ENCODE assay signal across 25 cellular contexts in the genomic region with DNA sequence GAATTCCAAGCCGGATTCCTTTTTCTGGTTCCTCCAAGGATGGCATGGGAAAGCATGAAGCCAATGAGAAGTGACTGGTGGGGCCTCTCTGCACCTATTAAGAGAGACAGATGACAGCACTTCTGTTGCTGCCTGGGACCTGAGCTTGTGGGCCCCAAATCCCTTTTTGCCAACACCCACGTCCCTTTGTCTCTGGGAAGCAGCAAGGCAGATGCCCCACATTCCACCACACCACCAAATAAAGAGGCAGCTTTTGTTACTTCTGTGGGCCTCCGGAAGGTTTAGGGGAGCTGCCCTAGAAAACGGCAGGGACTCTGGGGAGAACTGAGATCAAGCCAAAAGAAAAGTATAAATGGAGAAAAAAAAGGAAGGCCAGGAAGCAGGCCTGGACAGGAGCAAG. TPM values are rescaled to one million over a fixed set of nuclear protein-coding genes. Genes with fewer than 3 reads are reported as not detected.
DNase-seq lines count a peak whose midpoint lies in the region; ATAC-seq, FAIRE-seq and TF ChIP-seq lines count a peak whose summit lies in the region.
"Had no signal": no experiment of that assay in that cellular context is flagged by ENCODE, and none has a peak within 500 bp of the region (broad histone marks: within the 10 kb centered on the region; RNA-seq: fewer than 3 reads in every experiment).

No MANE protein-coding gene starts in this region.

- H3K9me3 ChIP-seq in astrocyte (ENCODE audit: insufficient read depth, low read depth, low read length) (no peaks in the 10 kb centered on the region), iPS-20b (ENCODE audit: insufficient read depth, low read depth, low read length) (no peaks in the 10 kb centered on the region), neural progenitor cell (ENCODE audit: low read depth) (no peaks in the 10 kb centered on the region), OCI-LY7 (ENCODE audit: low read length) (no peaks in the 10 kb centered on the region), mammary epithelial cell (replicated peaks; ENCODE audit: insufficient read depth, low read length) (no peaks in the 10 kb centered on the region)
- H3K9me3 ChIP-seq: Peyer's patch had no signal

- no peaks in the 10 kb centered on the region for H3K9me2 ChIP-seq in OCI-LY7 (ENCODE audit: insufficient read depth, low read length)

- no peaks in the 10 kb centered on the region for H4K20me1 ChIP-seq in astrocyte (ENCODE audit: insufficient read depth, low read length)
- H4K20me1 ChIP-seq in neural progenitor cell (ENCODE audit: low read depth), result no peaks in the 10 kb centered on the region
- no peaks in the 10 kb centered on the region for H4K20me1 ChIP-seq in OCI-LY7 (ENCODE audit: insufficient read depth, low read length)
- H4K20me1 ChIP-seq in mammary epithelial cell (ENCODE audit: insufficient read depth, low read length), result no peaks in the 10 kb centered on the region

- H3F3A ChIP-seq in neural progenitor cell (ENCODE audit: low read depth), result peaks cover 50% of the 10 kb centered on the region

- peaks cover 8% of the 10 kb centered on the region; the same call in 1 of the 2 replicates for H3K27me3 ChIP-seq in H7 (ENCODE audit: control insufficient read depth, insufficient read depth, low read length)
- H3K27me3 ChIP-seq in astrocyte (ENCODE audit: insufficient read depth, low read length), result no peaks in the 10 kb centered on the region
- H3K27me3 ChIP-seq in iPS-20b (ENCODE audit: insufficient read depth, low read length), result peaks cover 10% of the 10 kb centered on the region; the same call in 1 of the 2 replicates
- H3K27me3 ChIP-seq in neural progenitor cell, result no peaks in the 10 kb centered on the region
- H3K27me3 ChIP-seq in mammary epithelial cell (ENCODE audit: insufficient read depth, low read length), result no peaks in the 10 kb centered on the region
- H3K27me3 ChIP-seq: Peyer's patch had no signal

- in situ Hi-C loops in mammary epithelial cell (cut with MboI; ENCODE audit: low sequenced_read_pairs in 2 of 2), result no loop called here

- H3K4me1 Mint-ChIP-seq in astrocyte (ENCODE audit: low read depth, unreplicated experiment), result peaks cover 14% of the 10 kb centered on the region
- peaks cover 14% of the 10 kb centered on the region for H3K4me1 Mint-ChIP-seq in neural progenitor cell

- H3K4me2 ChIP-seq in astrocyte (ENCODE audit: low read length), result no peak overlapping the region
- peak overlapping the region; percentile 75 for H3K4me2 ChIP-seq in neural progenitor cell
- no peak overlapping the region for H3K4me2 ChIP-seq in OCI-LY7 (ENCODE audit: low read length)
- H3K4me2 ChIP-seq in mammary epithelial cell (ENCODE audit: insufficient read depth, low read depth, low read length), result no peak overlapping the region

- BruUV-seq in OCI-LY7 (replicated peaks; lab: Mats Ljungman, UMichigan), result no TSS peak
- no TSS peak for BruUV-seq in mammary epithelial cell (replicated peaks; lab: Mats Ljungman, UMichigan)

- peaks cover 12% of the 10 kb centered on the region for H3K4me1 ChIP-seq in astrocyte (ENCODE audit: insufficient read depth, low read length)
- peaks cover 15% of the 10 kb centered on the region for H3K4me1 ChIP-seq in iPS-20b (ENCODE audit: insufficient read depth, low read length)
- peaks cover 46% of the 10 kb centered on the region for H3K4me1 ChIP-seq in neural progenitor cell
- peaks cover 16% of the 10 kb centered on the region for H3K4me1 ChIP-seq in OCI-LY7 (ENCODE audit: insufficient read depth, low read length, poor library complexity, severe bottlenecking)
- H3K4me1 ChIP-seq in mammary epithelial cell (ENCODE audit: insufficient read depth, low read length), result peaks cover 10% of the 10 kb centered on the region

- H3K4me3 ChIP-seq in H7 (ENCODE audit: insufficient read depth, low read depth, low read length), result no peak overlapping the region
- H3K4me3 ChIP-seq in astrocyte (ENCODE audit: insufficient read depth, low read depth, low read length), result no peak overlapping the region
- no peak overlapping the region for H3K4me3 ChIP-seq in iPS-20b (ENCODE audit: low read length)
- H3K4me3 ChIP-seq in neural progenitor cell, result peak overlapping the region; percentile 27
- H3K4me3 ChIP-seq in OCI-LY7 (ENCODE audit: low read depth, low read length, poor library complexity, severe bottlenecking), result no peak overlapping the region
- no peak overlapping the region for H3K4me3 ChIP-seq in mammary epithelial cell (replicated peaks in 1 of 3; ENCODE audit: insufficient read depth in 1 of 3, low read depth in 2 of 3, low read length in 3 of 3)
- H3K4me3 ChIP-seq: Peyer's patch had no signal

- H3K9me3 Mint-ChIP-seq in astrocyte (ENCODE audit: unreplicated experiment) (peaks cover 3% of the 10 kb centered on the region), neural progenitor cell (no peaks in the 10 kb centered on the region)
- H3K9me3 Mint-ChIP-seq: IgD-negative memory B cell had no signal

- CTCF ChIA-PET in OCI-LY7 (lab: Charles Lee; ENCODE audit: unreplicated experiment) (no interaction called here), mammary epithelial cell (lab: Charles Lee; ENCODE audit: low non-redundant PET) (no interaction called here)

- H3K27ac ChIP-seq in astrocyte (ENCODE audit: low read depth, low read length) (no peak overlapping the region), iPS-20b (ENCODE audit: low read length) (no peak overlapping the region), neural progenitor cell (peak overlapping the region; percentile 94), OCI-LY7 (ENCODE audit: low read depth, low read length, poor library complexity, severe bottlenecking) (no peak overlapping the region), mammary epithelial cell (ENCODE audit: insufficient read depth, low read depth, low read length) (no peak overlapping the region)
- H3K27ac ChIP-seq: Peyer's patch had no signal

- dilution Hi-C loops in mammary epithelial cell (cut with HindIII; ENCODE audit: low sequenced_read_pairs), result no loop called here

- FAIRE-seq in astrocyte (lab: Jason Lieb, UNC), result no peak

- H2AFZ ChIP-seq in astrocyte (ENCODE audit: low read depth, low read length) (no peak overlapping the region), neural progenitor cell (replicated peaks) (no peak overlapping the region), OCI-LY7 (ENCODE audit: low read length) (no peak overlapping the region), mammary epithelial cell (ENCODE audit: low read depth, low read length) (no peak overlapping the region)

- H3K79me2 ChIP-seq in astrocyte (ENCODE audit: insufficient read depth, low read length) (no peaks in the 10 kb centered on the region), neural progenitor cell (ENCODE audit: low read depth) (peaks cover 21% of the 10 kb centered on the region), OCI-LY7 (ENCODE audit: insufficient read depth, low read depth, low read length) (no peaks in the 10 kb centered on the region), mammary epithelial cell (ENCODE audit: insufficient read depth, low read length) (no peaks in the 10 kb centered on the region)

- TF ChIP-seq CTCF in astrocyte (IDR thresholded peaks at IDR 0.05; ENCODE audit: insufficient read depth, low read depth, low read length), result no peak
- TF ChIP-seq CTCF in neural progenitor cell (IDR thresholded peaks at IDR 0.05), result no peak
- no peak for TF ChIP-seq CTCF in OCI-LY7 (conservative IDR thresholded peaks at IDR 0.05; ENCODE audit: low read length)
- TF ChIP-seq CTCF in mammary epithelial cell (conservative IDR thresholded peaks at IDR 0.05 in 1 of 2, IDR thresholded peaks at IDR 0.05 in 1 of 2; ENCODE audit: extremely low read depth in 1 of 2, insufficient read depth in 1 of 2, low read depth in 1 of 2, low read length in 2 of 2), result no peak

- H3K36me3 Mint-ChIP-seq in astrocyte (ENCODE audit: low read depth, unreplicated experiment) (peaks cover 23% of the 10 kb centered on the region), neural progenitor cell (peaks cover 27% of the 10 kb centered on the region)

- no peak for ATAC-seq in GM21723 (IDR thresholded peaks at IDR 0.05; ENCODE audit: unreplicated experiment)
- ATAC-seq: HCT116 had no signal

- intact Hi-C loops in OCI-LY7 (cut with micrococcal nuclease; ENCODE audit: unreplicated experiment), result no loop called here
- intact Hi-C loops in mammary epithelial cell (cut with micrococcal nuclease), result no loop called here

- DNase-seq in H7 (peak; percentile 45), astrocyte (ENCODE audit: low read depth) (no peak), neural progenitor cell (ENCODE audit: low spot score) (peak; percentile 77), GDM1 (lab: John Stamatoyannopoulos, UW) (no peak), OCI-LY7 (ENCODE audit: low spot score) (no peak), mammary epithelial cell (no peak)
- DNase-seq: 8988T, ACHN, Calu3, NCI-H1092, NCI-H1417 treated with DMSO at 0.1 percent for 48 hours, NCI-H1694 treated with DMSO at 0.1 percent for 48 hours, NCI-H2081, NCI-H2227 treated with DMSO at 0.1 percent for 48 hours, NCI-H526 treated with DMSO at 0.1 percent for 48 hours, OCI-M1, Peyer's patch, SHP77 treated with DMSO at 0.1 percent for 48 hours had no signal

- H3K4me3 Mint-ChIP-seq in astrocyte (ENCODE audit: unreplicated experiment), result no peak overlapping the region
- no peak overlapping the region for H3K4me3 Mint-ChIP-seq in neural progenitor cell
- H3K4me3 Mint-ChIP-seq: IgD-negative memory B cell had no signal

- H3K9ac ChIP-seq in astrocyte (ENCODE audit: low read length), result no peak overlapping the region
- H3K9ac ChIP-seq in iPS-20b (ENCODE audit: low read depth, low read length), result peak overlapping the region; percentile 37; the same call in 1 of the 2 replicates
- H3K9ac ChIP-seq in neural progenitor cell, result peak overlapping the region; percentile 18
- H3K9ac ChIP-seq in mammary epithelial cell (ENCODE audit: insufficient read depth, low read length), result no peak overlapping the region

- POLR2A ChIA-PET in OCI-LY7 (lab: Charles Lee), result no interaction called here

- H3K27me3 Mint-ChIP-seq in astrocyte (ENCODE audit: low read depth, unreplicated experiment) (peaks cover 3% of the 10 kb centered on the region), neural progenitor cell (ENCODE audit: insufficient read depth, low read depth) (peaks cover 4% of the 10 kb centered on the region)

- H3K27ac Mint-ChIP-seq in astrocyte (ENCODE audit: unreplicated experiment) (peak overlapping the region; percentile 26), neural progenitor cell (no peak overlapping the region)
- H3K27ac Mint-ChIP-seq: IgD-negative memory B cell had no signal

- H3K36me3 ChIP-seq in H7 (replicated peaks; ENCODE audit: control insufficient read depth, insufficient read depth, low read length) (peaks cover 4% of the 10 kb centered on the region), astrocyte (ENCODE audit: insufficient read depth, low read length) (no peaks in the 10 kb centered on the region), iPS-20b (ENCODE audit: insufficient read depth, low read depth, low read length) (peaks cover 40% of the 10 kb centered on the region), neural progenitor cell (peaks cover 17% of the 10 kb centered on the region), OCI-LY7 (ENCODE audit: insufficient read depth, low read length) (no peaks in the 10 kb centered on the region), mammary epithelial cell (ENCODE audit: insufficient read depth, low read length) (no peaks in the 10 kb centered on the region)
- H3K36me3 ChIP-seq: Peyer's patch had no signal

- WGBS in mammary epithelial cell (ENCODE audit: low coverage, missing lambda C conversion rate), result 33% methylated on average over 4 of the region's 4 CpGs

RNA-seq across cellular contexts. Expression of gene CCDC136, which starts 3.4 kb away (rescaled TPM):
- total RNA-seq in H7 (2014; rRNA removed; shearing (Covaris generic)), result 9.7 and 14.7 TPM in 2 replicates
- total RNA-seq in astrocyte (14.4 and 14.9 TPM in 2 replicates), neural progenitor cell (ENCODE audit: low replicate concordance) (93.6 and 115 TPM in 2 replicates), OCI-LY7 (2022) (33.5 and 38.7 TPM in 2 replicates), mammary epithelial cell (1 to 10 TPM; 1.5 to 7.8 TPM)
- 11.0 and 11.7 TPM in 2 replicates for total RNA-seq in OCI-LY7 (2014; rRNA removed; shearing (Covaris generic))
- 2.0 TPM for polyA plus RNA-seq in mammary epithelial cell
- polyA minus RNA-seq in mammary epithelial cell, result not detected

RNA-seq across cellular contexts. Expression of gene OPN1SW, which starts 19.5 kb away (rescaled TPM):
- not detected in 2 replicates for total RNA-seq in H7 (2014; rRNA removed; shearing (Covaris generic))
- total RNA-seq in astrocyte (not detected in 2 replicates), neural progenitor cell (ENCODE audit: low replicate concordance) (0.46 TPM in 1 of 2 replicates, not detected in the other), OCI-LY7 (2022) (not detected in 2 replicates), mammary epithelial cell (not detected)
- total RNA-seq in OCI-LY7 (2014; rRNA removed; shearing (Covaris generic)), result not detected in 2 replicates
- not detected for polyA plus RNA-seq in mammary epithelial cell
- polyA minus RNA-seq in mammary epithelial cell, result not detected
- total RNA-seq: Calu3, G401, NCI-H460, Peyer's patch had no signal
- polyA plus RNA-seq: BJ, IgD-negative memory B cell had no signal

RNA-seq across cellular contexts. Expression of gene FLNC, which starts 35.1 kb away (rescaled TPM):
- total RNA-seq in H7 (2014; rRNA removed; shearing (Covaris generic)), result 26.9 and 32.3 TPM in 2 replicates
- total RNA-seq in astrocyte, result 308 and 364 TPM in 2 replicates
- total RNA-seq in neural progenitor cell (ENCODE audit: low replicate concordance), result 6.7 and 23.7 TPM in 2 replicates
- 0.03 and 0.05 TPM in 2 replicates for total RNA-seq in OCI-LY7 (2014; rRNA removed; shearing (Covaris generic))
- total RNA-seq in OCI-LY7 (2022), result 0.06 TPM in 2 replicates
- total RNA-seq in mammary epithelial cell, result 1 to 10 TPM; 1.8 to 1.9 TPM
- polyA plus RNA-seq in mammary epithelial cell, result 0.03 TPM
- polyA minus RNA-seq in mammary epithelial cell, result 0.52 TPM
- polyA plus RNA-seq: IgD-negative memory B cell had no signal

RNA-seq across cellular contexts. Expression of gene CALU, which starts 56.0 kb away (rescaled TPM):
- 147 and 169 TPM in 2 replicates for total RNA-seq in H7 (2014; rRNA removed; shearing (Covaris generic))
- total RNA-seq in astrocyte (670 and 732 TPM in 2 replicates), neural progenitor cell (ENCODE audit: low replicate concordance) (176 and 234 TPM in 2 replicates), OCI-LY7 (2022) (52.8 and 57.7 TPM in 2 replicates), mammary epithelial cell (100 to 1,000 TPM; 185 to 232 TPM)
- 45.6 and 61.3 TPM in 2 replicates for total RNA-seq in OCI-LY7 (2014; rRNA removed; shearing (Covaris generic))
- polyA plus RNA-seq in mammary epithelial cell, result 147 TPM
- 97.6 TPM for polyA minus RNA-seq in mammary epithelial cell

Comparison
In these comparisons a context has a peak if more than half of its experiments do, and no peak if none do; other contexts are left out.
1. DNase-seq: peak in H7 (single experiment) and neural progenitor cell (single experiment); none in astrocyte (single experiment), GDM1 (single experiment), OCI-LY7 (single experiment) and mammary epithelial cell (single experiment).
2. H3K9ac ChIP-seq: peak in iPS-20b (single experiment) and neural progenitor cell (single experiment); none in astrocyte (single experiment) and mammary epithelial cell (single experiment).